15 cellular contexts compared by ENCODE assay signal in the genomic region with DNA sequence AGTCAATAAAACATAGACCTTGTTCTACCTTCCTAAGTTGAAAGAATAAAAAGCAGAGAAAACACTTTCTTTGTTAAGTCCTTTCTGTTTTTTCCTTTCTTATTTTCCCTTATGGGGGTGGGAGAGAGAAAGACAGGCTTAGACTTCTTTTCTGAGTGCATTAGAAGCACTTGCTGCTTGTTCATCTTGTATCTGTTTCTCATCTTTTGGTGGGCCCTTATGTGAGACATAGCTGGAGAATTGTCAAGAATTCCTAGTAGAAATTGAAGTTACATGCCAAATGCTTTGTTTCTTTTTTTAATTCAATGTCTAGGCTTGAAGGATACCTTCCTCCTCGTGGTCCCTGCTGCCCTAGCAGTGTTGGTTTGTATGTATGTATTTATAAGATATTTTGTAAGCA. TPM values are rescaled to one million over a fixed set of nuclear protein-coding genes. Genes with fewer than 3 reads are reported as not detected.
DNase-seq lines count a peak whose midpoint lies in the region; ATAC-seq and TF ChIP-seq lines count a peak whose summit lies in the region.
"Had no signal": no experiment of that assay in that cellular context is flagged by ENCODE, and none has a peak within 500 bp of the region (broad histone marks: within the 10 kb centered on the region; RNA-seq: fewer than 3 reads in every experiment).

No MANE protein-coding gene starts in this region.

- no peak overlapping the region for H3K4me3 Mint-ChIP-seq in CD4-positive, alpha-beta T cell
- H3K4me3 Mint-ChIP-seq in GM23338 (no peak overlapping the region), neural crest cell (peak overlapping the region; percentile 56)
- H3K4me3 Mint-ChIP-seq: B cell; CD8-positive, alpha-beta T cell had no signal

- DNase-seq in CD4-positive, alpha-beta T cell = no peak
- DNase-seq in GM23338 (ENCODE audit: low spot score) = no peak
- no peak for DNase-seq in esophagus muscularis mucosa (ENCODE audit: extremely low spot score)
- no peak for DNase-seq in neural crest cell (ENCODE audit: low read depth, low spot score)
- DNase-seq in NCI-H82 (lab: John Stamatoyannopoulos, UW) = no peak
- no peak for DNase-seq in DMS114 treated with DMSO at 0.1 percent for 48 hours (lab: John Stamatoyannopoulos, UW; ENCODE audit: unreplicated experiment)
- no peak for DNase-seq in NCI-H187 treated with DMSO at 0.1 percent for 48 hours (lab: John Stamatoyannopoulos, UW)
- DNase-seq: CD8-positive, alpha-beta T cell; DND-41; GDM1; H7; NCI-H187; NCI-H526 treated with DMSO at 0.1 percent for 48 hours; SHP77 had no signal

- no peaks in the 10 kb centered on the region for H3K9me2 ChIP-seq in GM23338 (ENCODE audit: insufficient read depth)

- CTCF ChIA-PET in CD4-positive, alpha-beta T cell (lab: Charles Lee) = interaction anchor here (1.1 kb wide), 1 partner anchor 264 kb away, joined by 3 read pairs; a partner anchor contains a TSS

- POLR2A ChIA-PET in CD4-positive, alpha-beta T cell (lab: Charles Lee) = interaction anchor here (1.4 kb wide), 1 partner anchor 20 kb away, joined by 3 read pairs; no protein-coding TSS in a partner anchor

- H3K9me3 ChIP-seq in CD4-positive, alpha-beta T cell (ENCODE audit: control insufficient read depth, low read length) = no peaks in the 10 kb centered on the region
- H3K9me3 ChIP-seq in esophagus muscularis mucosa = no peaks in the 10 kb centered on the region

- TF ChIP-seq CTCF in CD4-positive, alpha-beta T cell (IDR thresholded peaks at IDR 0.05) = no peak
- TF ChIP-seq CTCF in GM23338 (conservative IDR thresholded peaks at IDR 0.05; ENCODE audit: low read depth in 2 of 2) (no peak), esophagus muscularis mucosa (IDR thresholded peaks at IDR 0.05) (no peak), neural crest cell (conservative IDR thresholded peaks at IDR 0.05) (no peak)

- peaks cover 52% of the 10 kb centered on the region for H4K20me1 ChIP-seq in GM23338 (replicated peaks; ENCODE audit: insufficient read depth)

- intact Hi-C loops in CD4-positive, alpha-beta T cell (cut with DNase I, micrococcal nuclease) = no loop called here
- intact Hi-C loops in esophagus muscularis mucosa (cut with DNase I) = no loop called here

- peak overlapping the region; percentile 14 for H3K27ac Mint-ChIP-seq in CD4-positive, alpha-beta T cell
- H3K27ac Mint-ChIP-seq in GM23338 = no peak overlapping the region
- H3K27ac Mint-ChIP-seq in neural crest cell (ENCODE audit: unreplicated experiment) = no peak overlapping the region
- H3K27ac Mint-ChIP-seq: B cell had no signal

- WGBS in esophagus muscularis mucosa = 24% methylated on average over 1 of the region's 1 CpG

- no peak overlapping the region for H2AFZ ChIP-seq in GM23338

- H3K9me3 Mint-ChIP-seq in CD4-positive, alpha-beta T cell = no peaks in the 10 kb centered on the region
- peaks cover 6% of the 10 kb centered on the region; the same call in 2 of the 3 replicates for H3K9me3 Mint-ChIP-seq in GM23338
- peaks cover under 1% of the 10 kb centered on the region for H3K9me3 Mint-ChIP-seq in neural crest cell
- H3K9me3 Mint-ChIP-seq: CD8-positive, alpha-beta T cell had no signal

- no peak overlapping the region for H3K27ac ChIP-seq in CD4-positive, alpha-beta T cell (ENCODE audit: low read depth, low read length)
- H3K27ac ChIP-seq in GM23338 (ENCODE audit: low read depth) (peak overlapping the region; percentile 35; the same call in 1 of the 2 replicates), esophagus muscularis mucosa (replicated peaks in 1 of 4) (peak overlapping the region in 3 of 4 donors; percentile 71 to 96 (median 80))

- H3K4me1 ChIP-seq in GM23338 (ENCODE audit: insufficient read depth) (peaks cover 45% of the 10 kb centered on the region), esophagus muscularis mucosa (peaks cover 53 to 82% (median 77%) of the 10 kb centered on the region in 4 donors)

- H3K36me3 ChIP-seq in GM23338 (ENCODE audit: insufficient read depth) = no peaks in the 10 kb centered on the region; the same call in 1 of the 2 replicates
- H3K36me3 ChIP-seq in esophagus muscularis mucosa = peaks cover 0 to 3% (median 0%) of the 10 kb centered on the region in 4 donors

- H3K4me3 ChIP-seq in GM23338 = no peak overlapping the region
- no peak overlapping the region for H3K4me3 ChIP-seq in esophagus muscularis mucosa

- H3K4me2 ChIP-seq in GM23338 = no peak overlapping the region

- no peak for ATAC-seq in CD4-positive, alpha-beta T cell (ENCODE audit: poor library complexity)
- no peak for ATAC-seq in GM23338
- ATAC-seq: CD8-positive, alpha-beta T cell had no signal

- H3F3A ChIP-seq in GM23338 (replicated peaks; ENCODE audit: low read depth) = peaks cover 6% of the 10 kb centered on the region; the same call in 1 of the 2 replicates

- H3K27me3 ChIP-seq in CD4-positive, alpha-beta T cell (ENCODE audit: control insufficient read depth, insufficient read depth, low read length) = no peaks in the 10 kb centered on the region
- H3K27me3 ChIP-seq in GM23338 (ENCODE audit: insufficient read depth) = no peaks in the 10 kb centered on the region
- H3K27me3 ChIP-seq in esophagus muscularis mucosa = no peaks in the 10 kb centered on the region

- H3K27me3 Mint-ChIP-seq in CD4-positive, alpha-beta T cell = no peaks in the 10 kb centered on the region
- H3K27me3 Mint-ChIP-seq in GM23338 (ENCODE audit: insufficient read depth, low read depth, poor library complexity) (peaks cover under 1% of the 10 kb centered on the region), neural crest cell (ENCODE audit: low read depth) (no peaks in the 10 kb centered on the region)
- H3K27me3 Mint-ChIP-seq: B cell had no signal

- peaks cover 92% of the 10 kb centered on the region for H3K79me2 ChIP-seq in GM23338 (replicated peaks; ENCODE audit: insufficient read depth)

- no peak for TF ChIP-seq POLR2A in esophagus muscularis mucosa (IDR thresholded peaks at IDR 0.05; ENCODE audit: low read depth)

- H3K36me3 Mint-ChIP-seq in CD4-positive, alpha-beta T cell (ENCODE audit: low read depth) = peaks cover 60% of the 10 kb centered on the region
- H3K36me3 Mint-ChIP-seq in GM23338 (ENCODE audit: low read depth) (peaks cover 36% of the 10 kb centered on the region), neural crest cell (ENCODE audit: low read depth) (peaks cover 36% of the 10 kb centered on the region)

- no peak for TF ChIP-seq EP300 in esophagus muscularis mucosa (IDR thresholded peaks at IDR 0.05)

- H3K4me1 Mint-ChIP-seq in CD4-positive, alpha-beta T cell (ENCODE audit: low read depth) = peaks cover 68% of the 10 kb centered on the region
- peaks cover 48% of the 10 kb centered on the region for H3K4me1 Mint-ChIP-seq in GM23338
- peaks cover 51% of the 10 kb centered on the region for H3K4me1 Mint-ChIP-seq in neural crest cell

TF ChIP-seq in GM23338, 12 proteins besides CTCF, POLR2A, EP300 and RAD21:
- TF ChIP-seq POLR2AphosphoS5 (IDR thresholded peaks at IDR 0.05; ENCODE audit: low read depth) (no peak), EZH2 (IDR thresholded peaks at IDR 0.05; ENCODE audit: low read depth, unreplicated experiment) (no peak), EZH2phosphoT487 (IDR thresholded peaks at IDR 0.05; ENCODE audit: unreplicated experiment) (no peak), ZNF114 (CRISPR knock-in tag; IDR thresholded peaks at IDR 0.05) (no peak), JUNB (IDR thresholded peaks at IDR 0.05; ENCODE audit: unreplicated experiment) (no peak), CREB1 (CRISPR knock-in tag; IDR thresholded peaks at IDR 0.05; ENCODE audit: low read depth) (no peak), NANOG (IDR thresholded peaks at IDR 0.05; ENCODE audit: borderline replicate concordance) (no peak)

RNA-seq across cellular contexts. Expression of a gene that starts 6.7 kb away (rescaled TPM):
- total RNA-seq in CD4-positive, alpha-beta T cell = 10 to 100 TPM; 21.4 to 22.6 TPM
- total RNA-seq in GM23338 (2014; rRNA removed; shearing (Covaris generic)) = 131 and 138 TPM in 2 replicates
- 40.5 and 42.0 TPM in 2 replicates for polyA plus RNA-seq in GM23338 (2016; fragmentation: Nextera tagmentation; extraction: Ambion mirVana)
- total RNA-seq in esophagus muscularis mucosa (10 to 100 TPM; 73.6 to 99.9 (median 78.4) TPM), neural crest cell (155 and 163 TPM in 2 replicates)

RNA-seq across cellular contexts. Expression of a gene that starts 28.2 kb away (rescaled TPM):
- total RNA-seq in CD4-positive, alpha-beta T cell = 1 to 10 TPM; 1.6 to 1.8 TPM
- 43.3 and 43.9 TPM in 2 replicates for total RNA-seq in GM23338 (2014; rRNA removed; shearing (Covaris generic))
- 5.9 and 7.1 TPM in 2 replicates for polyA plus RNA-seq in GM23338 (2016; fragmentation: Nextera tagmentation; extraction: Ambion mirVana)
- total RNA-seq in esophagus muscularis mucosa (10 to 100 TPM in 3 of 4 donors, 1 to 10 TPM in 1; 6.6 to 17.0 (median 13.4) TPM), neural crest cell (24.9 and 25.8 TPM in 2 replicates)

RNA-seq across cellular contexts. Expression of a gene that starts 30.9 kb away (rescaled TPM):
- total RNA-seq in CD4-positive, alpha-beta T cell = not detected
- total RNA-seq in GM23338 (2014; rRNA removed; shearing (Covaris generic)) = 28.4 and 29.9 TPM in 2 replicates
- polyA plus RNA-seq in GM23338 (2016; fragmentation: Nextera tagmentation; extraction: Ambion mirVana) = 11.2 and 12.0 TPM in 2 replicates
- total RNA-seq in esophagus muscularis mucosa (not detected), neural crest cell (not detected in 2 replicates)
- total RNA-seq: B cell; CD8-positive, alpha-beta T cell had no signal

Comparison
In these comparisons a context has a peak if more than half of its experiments do, and no peak if none do; other contexts are left out.
1. RNA of a gene that starts 30.9 kb away (total RNA-seq): 28.4 to 29.9 TPM in GM23338; not detected in CD4-positive, alpha-beta T cell, not detected in esophagus muscularis mucosa and not detected in neural crest cell; every median in the first group is over 10 times any median in the second.